Comparison of ENCODE assay signal across 23 cellular contexts in the genomic region with DNA sequence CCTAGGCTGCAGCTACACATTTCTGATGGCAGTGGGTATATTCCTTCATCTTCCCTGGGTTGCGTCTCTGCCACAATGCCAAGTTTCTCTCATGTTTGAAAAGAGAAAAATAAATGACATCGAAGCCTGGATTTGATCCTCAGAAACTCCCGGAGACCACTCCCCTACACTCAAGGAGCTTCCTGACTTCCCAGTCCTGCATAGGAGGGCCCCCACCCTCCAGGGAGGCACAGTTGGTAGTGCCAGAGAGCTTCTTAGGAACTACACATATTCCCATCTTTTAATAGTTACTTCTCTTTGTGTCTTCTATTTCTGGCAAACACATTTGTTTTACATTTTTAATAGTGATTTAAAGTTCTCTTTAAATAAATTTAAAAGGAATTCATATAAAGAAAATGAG. TPM values are rescaled to one million over a fixed set of nuclear protein-coding genes. Genes with fewer than 3 reads are reported as not detected.
DNase-seq lines count a peak whose midpoint lies in the region; ATAC-seq and TF ChIP-seq lines count a peak whose summit lies in the region.
"Had no signal": no experiment of that assay in that cellular context is flagged by ENCODE, and none has a peak within 500 bp of the region (broad histone marks: within the 10 kb centered on the region; RNA-seq: fewer than 3 reads in every experiment).

No MANE protein-coding gene starts in this region.

- CTCF ChIA-PET in WTC11 (lab: Charles Lee): interaction anchor here (1.2 to 1.4 kb wide), 2 partner anchors 17 to 66 kb away, joined by 3 to 4 read pairs; no protein-coding TSS in a partner anchor

- no peaks in the 10 kb centered on the region for H3K36me3 Mint-ChIP-seq in WTC11
- H3K36me3 Mint-ChIP-seq in effector memory CD8-positive, alpha-beta T cell (ENCODE audit: insufficient read depth): no peaks in the 10 kb centered on the region
- H3K36me3 Mint-ChIP-seq: CD4-positive, alpha-beta memory T cell; CD4-positive, CD25-positive, alpha-beta regulatory T cell; CD8-positive, alpha-beta memory T cell had no signal

- no peaks in the 10 kb centered on the region for H3K27me3 Mint-ChIP-seq in WTC11 (ENCODE audit: low read depth)
- peaks cover 4 to 8% of the 10 kb centered on the region in 2 donors for H3K27me3 Mint-ChIP-seq in effector memory CD8-positive, alpha-beta T cell
- H3K27me3 Mint-ChIP-seq: CD4-positive, CD25-positive, alpha-beta regulatory T cell had no signal

- no peak overlapping the region for H3K27ac Mint-ChIP-seq in WTC11
- no peak overlapping the region for H3K27ac Mint-ChIP-seq in effector memory CD8-positive, alpha-beta T cell
- H3K27ac Mint-ChIP-seq: CD14-positive monocyte; CD4-positive, CD25-positive, alpha-beta regulatory T cell had no signal

- POLR2A ChIA-PET in WTC11 (lab: Charles Lee): no interaction called here

- no peak overlapping the region for H3K4me3 ChIP-seq in H7 (ENCODE audit: insufficient read depth, low read depth, low read length)
- H3K4me3 ChIP-seq: BLaER1, GM12878 had no signal

- no peaks in the 10 kb centered on the region for H3K9me3 Mint-ChIP-seq in WTC11
- no peaks in the 10 kb centered on the region for H3K9me3 Mint-ChIP-seq in effector memory CD8-positive, alpha-beta T cell
- H3K9me3 Mint-ChIP-seq: CD14-positive monocyte; CD4-positive, alpha-beta memory T cell; CD4-positive, CD25-positive, alpha-beta regulatory T cell; CD8-positive, alpha-beta memory T cell had no signal

- DNase-seq in H7 (peak; percentile 7), WTC11 (ENCODE audit: low spot score) (no peak)
- DNase-seq in effector memory CD8-positive, alpha-beta T cell: no peak
- DNase-seq: 8988T; ACHN; BE2C; C1 segment of cervical spinal cord; CD4-positive, alpha-beta memory T cell; CD4-positive, CD25-positive, alpha-beta regulatory T cell; CD8-positive, alpha-beta memory T cell; COR-L47; DMS 273 treated with DMSO at 0.1 percent for 48 hours; DMS153; DMS53; DMS79; DND-41; EL; GDM1 had no signal

- peak; percentile 56; the same call in 1 of the 2 replicates for ATAC-seq in WTC11
- ATAC-seq in GM18517 (IDR thresholded peaks at IDR 0.05; ENCODE audit: unreplicated experiment): no peak
- ATAC-seq in effector memory CD8-positive, alpha-beta T cell (replicated peaks): no peak
- ATAC-seq in HG03432 (IDR thresholded peaks at IDR 0.05; ENCODE audit: unreplicated experiment): no peak
- ATAC-seq: GM12878 had no signal

- TF ChIP-seq CTCF in WTC11 (IDR thresholded peaks at IDR 0.05): no peak

- H3K4me1 Mint-ChIP-seq in WTC11: 0 out of 2 replicates have a peak, but pooled peaks cover 4% of the 10 kb centered on the region
- H3K4me1 Mint-ChIP-seq in effector memory CD8-positive, alpha-beta T cell (ENCODE audit: low read depth in 2 of 2): no peaks in the 10 kb centered on the region
- H3K4me1 Mint-ChIP-seq: CD14-positive monocyte; CD4-positive, alpha-beta memory T cell; CD4-positive, CD25-positive, alpha-beta regulatory T cell; CD8-positive, alpha-beta memory T cell had no signal

- no peaks in the 10 kb centered on the region for H3K27me3 ChIP-seq in H7 (ENCODE audit: control insufficient read depth, insufficient read depth, low read length)
- H3K27me3 ChIP-seq: BLaER1 had no signal

- H3K36me3 ChIP-seq in H7 (replicated peaks; ENCODE audit: control insufficient read depth, insufficient read depth, low read length): no peaks in the 10 kb centered on the region
- H3K36me3 ChIP-seq: BE2C, BLaER1 had no signal

- H3K4me3 Mint-ChIP-seq in WTC11: no peak overlapping the region
- no peak overlapping the region for H3K4me3 Mint-ChIP-seq in effector memory CD8-positive, alpha-beta T cell
- H3K4me3 Mint-ChIP-seq: CD14-positive monocyte; CD4-positive, alpha-beta memory T cell; CD4-positive, CD25-positive, alpha-beta regulatory T cell; CD8-positive, alpha-beta memory T cell had no signal

TF ChIP-seq in WTC11, 78 proteins besides CTCF, POLR2A, EP300 and RAD21 (continues in another document):
- TF ChIP-seq, protein P1, sequence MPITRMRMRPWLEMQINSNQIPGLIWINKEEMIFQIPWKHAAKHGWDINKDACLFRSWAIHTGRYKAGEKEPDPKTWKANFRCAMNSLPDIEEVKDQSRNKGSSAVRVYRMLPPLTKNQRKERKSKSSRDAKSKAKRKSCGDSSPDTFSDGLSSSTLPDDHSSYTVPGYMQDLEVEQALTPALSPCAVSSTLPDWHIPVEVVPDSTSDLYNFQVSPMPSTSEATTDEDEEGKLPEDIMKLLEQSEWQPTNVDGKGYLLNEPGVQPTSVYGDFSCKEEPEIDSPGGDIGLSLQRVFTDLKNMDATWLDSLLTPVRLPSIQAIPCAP (CRISPR knock-in tag; IDR thresholded peaks at IDR 0.05): no peak
- TF ChIP-seq, protein P2, sequence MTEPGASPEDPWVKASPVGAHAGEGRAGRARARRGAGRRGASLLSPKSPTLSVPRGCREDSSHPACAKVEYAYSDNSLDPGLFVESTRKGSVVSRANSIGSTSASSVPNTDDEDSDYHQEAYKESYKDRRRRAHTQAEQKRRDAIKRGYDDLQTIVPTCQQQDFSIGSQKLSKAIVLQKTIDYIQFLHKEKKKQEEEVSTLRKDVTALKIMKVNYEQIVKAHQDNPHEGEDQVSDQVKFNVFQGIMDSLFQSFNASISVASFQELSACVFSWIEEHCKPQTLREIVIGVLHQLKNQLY (CRISPR knock-in tag; IDR thresholded peaks at IDR 0.05): no peak
- no peak for TF ChIP-seq MXD4 (CRISPR knock-in tag; IDR thresholded peaks at IDR 0.05; ENCODE audit: borderline replicate concordance)
- TF ChIP-seq, protein P3, sequence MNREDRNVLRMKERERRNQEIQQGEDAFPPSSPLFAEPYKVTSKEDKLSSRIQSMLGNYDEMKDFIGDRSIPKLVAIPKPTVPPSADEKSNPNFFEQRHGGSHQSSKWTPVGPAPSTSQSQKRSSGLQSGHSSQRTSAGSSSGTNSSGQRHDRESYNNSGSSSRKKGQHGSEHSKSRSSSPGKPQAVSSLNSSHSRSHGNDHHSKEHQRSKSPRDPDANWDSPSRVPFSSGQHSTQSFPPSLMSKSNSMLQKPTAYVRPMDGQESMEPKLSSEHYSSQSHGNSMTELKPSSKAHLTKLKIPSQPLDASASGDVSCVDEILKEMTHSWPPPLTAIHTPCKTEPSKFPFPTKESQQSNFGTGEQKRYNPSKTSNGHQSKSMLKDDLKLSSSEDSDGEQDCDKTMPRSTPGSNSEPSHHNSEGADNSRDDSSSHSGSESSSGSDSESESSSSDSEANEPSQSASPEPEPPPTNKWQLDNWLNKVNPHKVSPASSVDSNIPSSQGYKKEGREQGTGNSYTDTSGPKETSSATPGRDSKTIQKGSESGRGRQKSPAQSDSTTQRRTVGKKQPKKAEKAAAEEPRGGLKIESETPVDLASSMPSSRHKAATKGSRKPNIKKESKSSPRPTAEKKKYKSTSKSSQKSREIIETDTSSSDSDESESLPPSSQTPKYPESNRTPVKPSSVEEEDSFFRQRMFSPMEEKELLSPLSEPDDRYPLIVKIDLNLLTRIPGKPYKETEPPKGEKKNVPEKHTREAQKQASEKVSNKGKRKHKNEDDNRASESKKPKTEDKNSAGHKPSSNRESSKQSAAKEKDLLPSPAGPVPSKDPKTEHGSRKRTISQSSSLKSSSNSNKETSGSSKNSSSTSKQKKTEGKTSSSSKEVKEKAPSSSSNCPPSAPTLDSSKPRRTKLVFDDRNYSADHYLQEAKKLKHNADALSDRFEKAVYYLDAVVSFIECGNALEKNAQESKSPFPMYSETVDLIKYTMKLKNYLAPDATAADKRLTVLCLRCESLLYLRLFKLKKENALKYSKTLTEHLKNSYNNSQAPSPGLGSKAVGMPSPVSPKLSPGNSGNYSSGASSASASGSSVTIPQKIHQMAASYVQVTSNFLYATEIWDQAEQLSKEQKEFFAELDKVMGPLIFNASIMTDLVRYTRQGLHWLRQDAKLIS (CRISPR knock-in tag; IDR thresholded peaks at IDR 0.05; ENCODE audit: borderline replicate concordance): no peak
- TF ChIP-seq, protein P4, sequence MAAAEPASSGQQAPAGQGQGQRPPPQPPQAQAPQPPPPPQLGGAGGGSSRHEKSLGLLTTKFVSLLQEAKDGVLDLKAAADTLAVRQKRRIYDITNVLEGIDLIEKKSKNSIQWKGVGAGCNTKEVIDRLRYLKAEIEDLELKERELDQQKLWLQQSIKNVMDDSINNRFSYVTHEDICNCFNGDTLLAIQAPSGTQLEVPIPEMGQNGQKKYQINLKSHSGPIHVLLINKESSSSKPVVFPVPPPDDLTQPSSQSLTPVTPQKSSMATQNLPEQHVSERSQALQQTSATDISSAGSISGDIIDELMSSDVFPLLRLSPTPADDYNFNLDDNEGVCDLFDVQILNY (CRISPR knock-in tag; IDR thresholded peaks at IDR 0.05): no peak
- TF ChIP-seq, protein P5, sequence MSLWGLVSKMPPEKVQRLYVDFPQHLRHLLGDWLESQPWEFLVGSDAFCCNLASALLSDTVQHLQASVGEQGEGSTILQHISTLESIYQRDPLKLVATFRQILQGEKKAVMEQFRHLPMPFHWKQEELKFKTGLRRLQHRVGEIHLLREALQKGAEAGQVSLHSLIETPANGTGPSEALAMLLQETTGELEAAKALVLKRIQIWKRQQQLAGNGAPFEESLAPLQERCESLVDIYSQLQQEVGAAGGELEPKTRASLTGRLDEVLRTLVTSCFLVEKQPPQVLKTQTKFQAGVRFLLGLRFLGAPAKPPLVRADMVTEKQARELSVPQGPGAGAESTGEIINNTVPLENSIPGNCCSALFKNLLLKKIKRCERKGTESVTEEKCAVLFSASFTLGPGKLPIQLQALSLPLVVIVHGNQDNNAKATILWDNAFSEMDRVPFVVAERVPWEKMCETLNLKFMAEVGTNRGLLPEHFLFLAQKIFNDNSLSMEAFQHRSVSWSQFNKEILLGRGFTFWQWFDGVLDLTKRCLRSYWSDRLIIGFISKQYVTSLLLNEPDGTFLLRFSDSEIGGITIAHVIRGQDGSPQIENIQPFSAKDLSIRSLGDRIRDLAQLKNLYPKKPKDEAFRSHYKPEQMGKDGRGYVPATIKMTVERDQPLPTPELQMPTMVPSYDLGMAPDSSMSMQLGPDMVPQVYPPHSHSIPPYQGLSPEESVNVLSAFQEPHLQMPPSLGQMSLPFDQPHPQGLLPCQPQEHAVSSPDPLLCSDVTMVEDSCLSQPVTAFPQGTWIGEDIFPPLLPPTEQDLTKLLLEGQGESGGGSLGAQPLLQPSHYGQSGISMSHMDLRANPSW (CRISPR knock-in tag; conservative IDR thresholded peaks at IDR 0.05; ENCODE audit: low read depth): no peak
- TF ChIP-seq, protein P6, sequence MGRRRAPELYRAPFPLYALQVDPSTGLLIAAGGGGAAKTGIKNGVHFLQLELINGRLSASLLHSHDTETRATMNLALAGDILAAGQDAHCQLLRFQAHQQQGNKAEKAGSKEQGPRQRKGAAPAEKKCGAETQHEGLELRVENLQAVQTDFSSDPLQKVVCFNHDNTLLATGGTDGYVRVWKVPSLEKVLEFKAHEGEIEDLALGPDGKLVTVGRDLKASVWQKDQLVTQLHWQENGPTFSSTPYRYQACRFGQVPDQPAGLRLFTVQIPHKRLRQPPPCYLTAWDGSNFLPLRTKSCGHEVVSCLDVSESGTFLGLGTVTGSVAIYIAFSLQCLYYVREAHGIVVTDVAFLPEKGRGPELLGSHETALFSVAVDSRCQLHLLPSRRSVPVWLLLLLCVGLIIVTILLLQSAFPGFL (CRISPR knock-in tag; IDR thresholded peaks at IDR 0.05; ENCODE audit: borderline replicate concordance): no peak

RNA-seq across cellular contexts. Expression of a gene that starts 30.7 kb away (rescaled TPM):
- 26.4 and 28.2 TPM in 2 replicates for total RNA-seq in H7 (2014; rRNA removed; shearing (Covaris generic))
- 40.4 to 48.5 TPM (median 43.8 TPM) in 3 replicates for total RNA-seq in WTC11 (2021)

RNA-seq across cellular contexts. Expression of a gene that starts 30.8 kb away (rescaled TPM):
- total RNA-seq in H7 (2014; rRNA removed; shearing (Covaris generic)): 45.2 and 53.0 TPM in 2 replicates
- 71.5 to 80.4 TPM (median 74.2 TPM) in 3 replicates for total RNA-seq in WTC11 (2021)
